ENCODE assay signal across 14 cellular contexts in the genomic region with DNA sequence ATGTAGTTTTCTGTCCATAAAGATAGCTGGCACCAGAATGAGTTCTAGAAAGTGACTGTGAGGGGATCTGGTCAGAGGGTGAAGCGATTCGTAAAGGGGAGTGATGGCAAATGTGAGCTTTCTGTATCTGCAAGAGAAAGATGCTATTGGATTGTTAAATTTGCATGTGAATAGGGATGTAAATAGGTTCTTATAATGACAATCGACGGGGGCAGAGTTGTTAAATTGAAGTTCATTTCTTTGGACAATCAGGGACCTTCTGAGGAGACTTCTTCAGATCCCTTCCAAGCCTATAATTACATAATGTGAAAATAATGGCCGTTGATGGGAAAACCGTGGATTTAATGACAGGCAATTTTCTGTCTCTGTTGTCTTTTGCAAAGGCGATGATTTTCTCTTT.
"Had no signal": no experiment of that assay in that cellular context is flagged by ENCODE, and none has a peak within 500 bp of the region (broad histone marks: within the 10 kb centered on the region; RNA-seq: fewer than 3 reads in every experiment).

No MANE protein-coding gene starts in this region.

- H3K27ac Mint-ChIP-seq: activated naive CD4-positive, alpha-beta T cell treated with anti-CD3 and anti-CD28 coated beads, Interleukin-2, amount 50 U/mL, for 72 hours; effector memory CD8-positive, alpha-beta T cell; natural killer cell treated with Interleukin-12 subunit alpha and Interleukin-12 subunit beta and Interleukin-15 and Interleukin-18, amount 100 ng/mL, for 72 hours; type B pancreatic cell had no signal

- H2AFZ ChIP-seq: hepatocyte had no signal

- H3K79me2 ChIP-seq: hepatocyte had no signal

- H3K4me3 Mint-ChIP-seq: central memory CD8-positive, alpha-beta T cell; effector memory CD8-positive, alpha-beta T cell; natural killer cell treated with Interleukin-12 subunit alpha and Interleukin-12 subunit beta and Interleukin-15 and Interleukin-18, amount 100 ng/mL, for 72 hours; type B pancreatic cell had no signal

- H3K4me3 ChIP-seq: body of pancreas, hepatocyte, left lung, suprapubic skin had no signal

- H3K9me3 Mint-ChIP-seq: activated naive CD4-positive, alpha-beta T cell treated with anti-CD3 and anti-CD28 coated beads, Interleukin-2, amount 50 U/mL, for 72 hours; central memory CD8-positive, alpha-beta T cell; effector memory CD8-positive, alpha-beta T cell; natural killer cell treated with Interleukin-12 subunit alpha and Interleukin-12 subunit beta and Interleukin-15 and Interleukin-18, amount 100 ng/mL, for 72 hours; type B pancreatic cell had no signal

- ATAC-seq: activated naive CD4-positive, alpha-beta T cell treated with anti-CD3 and anti-CD28 coated beads, Interleukin-2, amount 50 U/mL, for 72 hours; body of pancreas; effector memory CD8-positive, alpha-beta T cell; left lung; natural killer cell treated with Interleukin-12 subunit alpha and Interleukin-12 subunit beta and Interleukin-15 and Interleukin-18, amount 100 ng/mL, for 72 hours; sciatic nerve had no signal

- H3K27ac ChIP-seq: body of pancreas, hepatocyte, left lung, suprapubic skin had no signal

- H3K4me2 ChIP-seq: hepatocyte had no signal

- H3K36me3 ChIP-seq: left lung, suprapubic skin had no signal

- H3K27me3 ChIP-seq: body of pancreas, hepatocyte had no signal

- DNase-seq: amniotic stem cell; body of pancreas; effector memory CD8-positive, alpha-beta T cell; erythroblast; left lung; stimulated activated CD4-positive, alpha-beta T cell treated with anti-CD3 and anti-CD28 coated beads, Interleukin-2, amount 100 ng/mL, for 24 hours; stimulated activated naive CD4-positive, alpha-beta T cell treated with Interleukin-2 at 50 U/mL for 16 hours had no signal

- H3K36me3 Mint-ChIP-seq: activated naive CD4-positive, alpha-beta T cell treated with anti-CD3 and anti-CD28 coated beads, Interleukin-2, amount 50 U/mL, for 72 hours; natural killer cell treated with Interleukin-12 subunit alpha and Interleukin-12 subunit beta and Interleukin-15 and Interleukin-18, amount 100 ng/mL, for 72 hours; type B pancreatic cell had no signal

- H3K9me3 ChIP-seq: body of pancreas, left lung, suprapubic skin had no signal

- H3K4me1 ChIP-seq: body of pancreas, left lung, suprapubic skin had no signal
